In the genomic region with DNA sequence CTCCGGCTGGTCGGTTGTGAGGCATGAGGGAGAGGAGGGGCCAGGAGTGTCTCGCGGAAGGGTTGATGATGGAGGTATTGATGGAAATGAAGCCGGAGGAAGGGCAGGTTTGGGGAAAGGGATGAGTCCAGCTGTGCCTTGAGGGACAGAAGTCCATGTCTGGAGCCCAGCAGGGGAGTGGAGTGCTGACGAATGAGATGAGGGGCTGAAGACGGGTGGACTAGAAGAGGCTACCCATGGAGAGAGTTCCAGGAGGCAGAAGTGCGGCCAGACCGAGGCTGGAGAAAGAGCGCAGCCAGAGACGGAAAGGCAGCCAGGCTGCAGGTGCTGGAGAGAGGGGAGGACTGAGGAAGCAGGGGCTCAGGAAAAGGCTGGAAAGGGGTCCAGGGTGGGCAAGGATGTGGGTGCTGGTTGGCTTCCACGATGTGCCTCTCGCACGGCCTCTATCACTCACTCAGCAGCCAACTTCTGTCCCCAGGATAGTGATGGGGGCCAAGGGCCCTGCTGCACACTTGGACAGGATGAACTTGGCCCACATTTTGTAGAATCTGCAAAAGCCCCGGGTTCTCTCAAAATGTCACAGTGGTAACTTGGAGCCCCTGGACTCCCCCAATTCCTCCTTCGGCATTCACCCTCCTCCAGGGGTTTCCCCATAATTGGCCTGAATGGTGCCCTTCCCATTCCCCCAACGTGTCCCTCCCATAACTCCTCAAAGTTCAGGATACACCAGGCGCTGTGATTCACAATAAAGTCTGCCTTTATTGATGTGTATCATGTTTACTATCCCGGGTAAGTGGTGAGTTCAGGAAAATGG, we compare ENCODE assay signal across 1 cellular context.
TF ChIP-seq lines count a peak whose summit lies in the region.

No MANE protein-coding gene starts in this region.

TF ChIP-seq in IMR-90, 13 proteins besides CTCF, POLR2A, EP300 and RAD21 (continued from another document):
- TF ChIP-seq SMC3 (IDR thresholded peaks at IDR 0.05; ENCODE audit: low read depth, low read length) (no peak), MAZ (IDR thresholded peaks at IDR 0.05; ENCODE audit: borderline replicate concordance, low read depth, low read length) (no peak), MXI1 (IDR thresholded peaks at IDR 0.05; ENCODE audit: borderline replicate concordance, low read depth, low read length) (no peak; the same call in 1 of the 2 replicates), FOS (IDR thresholded peaks at IDR 0.05; ENCODE audit: low read depth, low read length) (no peak; the same call in 1 of the 2 replicates), NFE2L2 (IDR thresholded peaks at IDR 0.05; ENCODE audit: low read depth, low read length) (no peak)
- TF ChIP-seq, protein P1, sequence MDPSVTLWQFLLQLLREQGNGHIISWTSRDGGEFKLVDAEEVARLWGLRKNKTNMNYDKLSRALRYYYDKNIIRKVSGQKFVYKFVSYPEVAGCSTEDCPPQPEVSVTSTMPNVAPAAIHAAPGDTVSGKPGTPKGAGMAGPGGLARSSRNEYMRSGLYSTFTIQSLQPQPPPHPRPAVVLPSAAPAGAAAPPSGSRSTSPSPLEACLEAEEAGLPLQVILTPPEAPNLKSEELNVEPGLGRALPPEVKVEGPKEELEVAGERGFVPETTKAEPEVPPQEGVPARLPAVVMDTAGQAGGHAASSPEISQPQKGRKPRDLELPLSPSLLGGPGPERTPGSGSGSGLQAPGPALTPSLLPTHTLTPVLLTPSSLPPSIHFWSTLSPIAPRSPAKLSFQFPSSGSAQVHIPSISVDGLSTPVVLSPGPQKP (IDR thresholded peaks at IDR 0.05; ENCODE audit: borderline replicate concordance, low read depth, low read length), result no peak
